In genomic region chr10:72353963-72354355, GRCh38 we compare ENCODE assay signal across 8 cellular contexts. TPM values are rescaled to one million over a fixed set of nuclear protein-coding genes. Genes with fewer than 3 reads are reported as not detected.
DNase-seq lines count a peak whose midpoint lies in the region; ATAC-seq lines count a peak whose summit lies in the region.

No MANE protein-coding gene starts in this region.

- WGBS in mesodermal cell (ENCODE audit: insufficient coverage in 2 of 2), 2 experiments: 2 to 3% methylated on average over 14 to 16 of the region's 23 CpGs

- H3K9me3 Mint-ChIP-seq in stimulated activated naive CD8-positive, alpha-beta T cell treated with anti-CD3 and anti-CD28 coated beads, Interleukin-15, Interleukin-2, amounts not matched to agents 100 ng/mL and 50 ng/mL, for 24 hours: no peaks in the 10 kb centered on the region
- no peaks in the 10 kb centered on the region for H3K9me3 Mint-ChIP-seq in dendritic cell treated with granulocyte-macrophage colony-stimulating factor and Interleukin-4, amounts not matched to agents 40 ng/mL and 50 ng/mL, for 4 days

- no peaks in the 10 kb centered on the region for H3K9me3 ChIP-seq in MG63
- H3K9me3 ChIP-seq in mesodermal cell (ENCODE audit: control insufficient read depth, low read length): no peaks in the 10 kb centered on the region

- intact Hi-C loops in dendritic cell treated with granulocyte-macrophage colony-stimulating factor and Interleukin-4, amounts not matched to agents 40 ng/mL and 50 ng/mL, for 4 days (cut with micrococcal nuclease): no loop called here

- H3K4me3 Mint-ChIP-seq in stimulated activated naive CD8-positive, alpha-beta T cell treated with anti-CD3 and anti-CD28 coated beads, Interleukin-15, Interleukin-2, amounts not matched to agents 100 ng/mL and 50 ng/mL, for 24 hours: peak overlapping the region; percentile 96
- peak overlapping the region; percentile 99 for H3K4me3 Mint-ChIP-seq in dendritic cell treated with granulocyte-macrophage colony-stimulating factor and Interleukin-4, amounts not matched to agents 40 ng/mL and 50 ng/mL, for 4 days

- H3K27me3 ChIP-seq in MG63: no peaks in the 10 kb centered on the region

- peaks cover 24% of the 10 kb centered on the region for H3K36me3 Mint-ChIP-seq in stimulated activated naive CD8-positive, alpha-beta T cell treated with anti-CD3 and anti-CD28 coated beads, Interleukin-15, Interleukin-2, amounts not matched to agents 100 ng/mL and 50 ng/mL, for 24 hours (ENCODE audit: low read depth)
- H3K36me3 Mint-ChIP-seq in dendritic cell treated with granulocyte-macrophage colony-stimulating factor and Interleukin-4, amounts not matched to agents 40 ng/mL and 50 ng/mL, for 4 days (ENCODE audit: low read depth): peaks cover 60% of the 10 kb centered on the region

- ATAC-seq in stimulated activated naive CD8-positive, alpha-beta T cell treated with anti-CD3 and anti-CD28 coated beads, Interleukin-15, Interleukin-2, amounts not matched to agents 100 U/mL and 50 U/mL, for 24 hours: no peak

- peaks cover 4% of the 10 kb centered on the region for H3K36me3 ChIP-seq in MG63
- peaks cover 16% of the 10 kb centered on the region for H3K36me3 ChIP-seq in mesodermal cell (ENCODE audit: control insufficient read depth, insufficient read depth, low read length)

- peaks cover 15% of the 10 kb centered on the region for H3K4me1 ChIP-seq in mesodermal cell (ENCODE audit: control insufficient read depth, insufficient read depth, low read length, poor library complexity, severe bottlenecking)

- H3K4me3 ChIP-seq in MG63: peak overlapping the region; percentile 94
- H3K4me3 ChIP-seq in mesodermal cell (ENCODE audit: extremely low read depth, insufficient read depth, low read length, poor library complexity, severe bottlenecking): peak overlapping the region; percentile 95

- H3K27ac ChIP-seq in mesodermal cell (ENCODE audit: low read depth, low read length, severe bottlenecking): peak overlapping the region; percentile 97

- H3K27me3 Mint-ChIP-seq in stimulated activated naive CD8-positive, alpha-beta T cell treated with anti-CD3 and anti-CD28 coated beads, Interleukin-15, Interleukin-2, amounts not matched to agents 100 ng/mL and 50 ng/mL, for 24 hours: no peaks in the 10 kb centered on the region
- H3K27me3 Mint-ChIP-seq in dendritic cell treated with granulocyte-macrophage colony-stimulating factor and Interleukin-4, amounts not matched to agents 40 ng/mL and 50 ng/mL, for 4 days: no peaks in the 10 kb centered on the region

- peak overlapping the region; percentile 98 for H3K27ac Mint-ChIP-seq in stimulated activated naive CD8-positive, alpha-beta T cell treated with anti-CD3 and anti-CD28 coated beads, Interleukin-15, Interleukin-2, amounts not matched to agents 100 ng/mL and 50 ng/mL, for 24 hours
- peak overlapping the region; percentile 98 for H3K27ac Mint-ChIP-seq in dendritic cell treated with granulocyte-macrophage colony-stimulating factor and Interleukin-4, amounts not matched to agents 40 ng/mL and 50 ng/mL, for 4 days

- peaks cover 38% of the 10 kb centered on the region for H3K4me1 Mint-ChIP-seq in stimulated activated naive CD8-positive, alpha-beta T cell treated with anti-CD3 and anti-CD28 coated beads, Interleukin-15, Interleukin-2, amounts not matched to agents 100 ng/mL and 50 ng/mL, for 24 hours (ENCODE audit: low read depth)
- H3K4me1 Mint-ChIP-seq in dendritic cell treated with granulocyte-macrophage colony-stimulating factor and Interleukin-4, amounts not matched to agents 40 ng/mL and 50 ng/mL, for 4 days (ENCODE audit: low read depth): peaks cover 55% of the 10 kb centered on the region

- no peak for DNase-seq in stimulated activated naive CD8-positive, alpha-beta T cell treated with anti-CD3 and anti-CD28 coated beads, Interleukin-15, Interleukin-2, amounts not matched to agents 100 U/mL and 50 U/mL, for 24 hours
- DNase-seq in MG63 (peak; percentile 17), GOT3 (lab: John Stamatoyannopoulos, UW) (no peak)
- no peak for DNase-seq in stimulated activated CD8-positive, alpha-beta memory T cell treated with anti-CD3 and anti-CD28 coated beads, Interleukin-4, amount 100 ng/mL, for 48 hours
- DNase-seq in stimulated activated CD4-positive, alpha-beta T cell treated with anti-CD3 and anti-CD28 coated beads, Interleukin-2, amount 100 ng/mL, for 24 hours: no peak

RNA-seq across cellular contexts. Expression of gene DNAJB12, which starts 0.8 kb away (rescaled TPM):
- 19.3 and 24.4 TPM in 2 replicates for total RNA-seq in MG63 (2014; rRNA removed; shearing (Covaris generic); ENCODE audit: low replicate concordance)
- 16.4 TPM for polyA plus RNA-seq in mesodermal cell (2013, experiment 1 of 2)
- polyA plus RNA-seq in mesodermal cell (2013, experiment 2 of 2): 14.6 TPM
